ENCODE assay signal across 8 cellular contexts in the genomic region with DNA sequence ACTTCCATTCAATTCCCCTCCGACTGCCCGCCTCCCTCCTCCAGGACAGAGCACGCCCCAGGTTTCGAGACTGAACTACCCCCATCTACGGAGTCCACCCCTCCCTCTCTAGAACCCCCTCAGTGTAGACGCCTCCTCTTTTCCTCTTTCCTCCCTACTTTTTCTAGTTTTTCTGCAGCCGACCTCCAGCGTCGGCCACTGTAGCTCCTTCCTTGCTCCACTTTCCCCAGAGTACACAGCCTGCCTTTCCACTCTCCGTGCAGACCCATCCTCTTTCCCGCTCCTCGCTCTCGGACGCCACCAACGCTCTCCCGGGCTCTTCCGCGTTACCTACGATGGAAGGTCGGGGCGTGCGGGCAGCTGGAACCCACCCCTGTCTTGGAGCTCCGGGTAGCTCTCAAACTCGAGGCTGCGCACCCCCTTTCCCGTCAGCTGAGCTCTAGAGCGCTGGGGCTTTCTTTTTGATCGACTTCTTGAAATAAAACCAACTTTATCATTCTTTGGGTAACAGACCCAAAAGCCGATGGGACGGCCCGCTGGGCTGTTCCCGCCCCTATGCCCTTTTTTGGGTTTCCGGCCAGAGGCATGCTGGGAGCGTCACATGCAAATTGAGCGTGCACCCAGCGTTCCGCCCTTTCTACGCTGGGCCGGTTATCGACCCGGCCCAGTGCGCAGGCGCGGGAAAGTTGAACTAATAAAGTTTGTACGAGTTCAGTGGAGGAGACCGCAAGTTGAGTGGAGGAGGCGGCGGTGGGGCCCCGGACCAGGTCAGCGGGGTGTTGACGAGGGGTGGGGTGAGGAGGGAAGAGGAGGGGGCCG. TPM values are rescaled to one million over a fixed set of nuclear protein-coding genes. Genes with fewer than 3 reads are reported as not detected.
DNase-seq lines count a peak whose midpoint lies in the region; ATAC-seq lines count a peak whose summit lies in the region.

A gene with protein sequence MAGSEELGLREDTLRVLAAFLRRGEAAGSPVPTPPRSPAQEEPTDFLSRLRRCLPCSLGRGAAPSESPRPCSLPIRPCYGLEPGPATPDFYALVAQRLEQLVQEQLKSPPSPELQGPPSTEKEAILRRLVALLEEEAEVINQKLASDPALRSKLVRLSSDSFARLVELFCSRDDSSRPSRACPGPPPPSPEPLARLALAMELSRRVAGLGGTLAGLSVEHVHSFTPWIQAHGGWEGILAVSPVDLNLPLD (plus strand): TSS at position 633 of the 819 bp plus-strand sequence. CDS start 760 bp downstream, outside the sequence.
A gene with protein sequence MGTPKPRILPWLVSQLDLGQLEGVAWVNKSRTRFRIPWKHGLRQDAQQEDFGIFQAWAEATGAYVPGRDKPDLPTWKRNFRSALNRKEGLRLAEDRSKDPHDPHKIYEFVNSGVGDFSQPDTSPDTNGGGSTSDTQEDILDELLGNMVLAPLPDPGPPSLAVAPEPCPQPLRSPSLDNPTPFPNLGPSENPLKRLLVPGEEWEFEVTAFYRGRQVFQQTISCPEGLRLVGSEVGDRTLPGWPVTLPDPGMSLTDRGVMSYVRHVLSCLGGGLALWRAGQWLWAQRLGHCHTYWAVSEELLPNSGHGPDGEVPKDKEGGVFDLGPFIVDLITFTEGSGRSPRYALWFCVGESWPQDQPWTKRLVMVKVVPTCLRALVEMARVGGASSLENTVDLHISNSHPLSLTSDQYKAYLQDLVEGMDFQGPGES (minus strand): TSS at position 557 of the 819 bp plus-strand sequence. CDS start 1,019 bp downstream, outside the sequence.

- ATAC-seq in GM19328 (IDR thresholded peaks at IDR 0.05; ENCODE audit: unreplicated experiment) (peak; percentile 71), HG03469 (IDR thresholded peaks at IDR 0.05; ENCODE audit: unreplicated experiment) (peak; percentile 61), left lobe of liver (peak; percentile 83)

- H3K4me3 ChIP-seq in BLaER1 treated with 17β-estradiol and CSF1 and Interleukin-3, amounts not matched to agents 10 nM and 100 nM, result peak within 1 kb of the TSS; percentile 78 to 99 (median 86)

- peaks cover 14 to 68% (median 35%) of the 10 kb centered on the region in 11 experiments; a peak in 20 of 22 replicates for H4K20me1 ChIP-seq in BLaER1 treated with 17β-estradiol and CSF1 and Interleukin-3, amounts not matched to agents 10 nM and 100 nM

- H3K27me3 ChIP-seq in BLaER1 treated with 17β-estradiol and CSF1 and Interleukin-3, amounts not matched to agents 10 nM and 100 nM, result no peaks in the 10 kb centered on the region

- H3K9ac ChIP-seq in BLaER1 treated with 17β-estradiol and CSF1 and Interleukin-3, amounts not matched to agents 10 nM and 100 nM, result peak within 1 kb of the TSS; percentile 81 to 90 (median 87)

- DNase-seq in NCI-H774 (lab: John Stamatoyannopoulos, UW), result peak; percentile 92
- peak; percentile 98 to 99 for DNase-seq in activated CD4-positive, alpha-beta T cell treated with anti-CD3 and anti-CD28 coated beads, Interleukin-2, amount 50 U/mL, for 24 hours (ENCODE audit: low read depth in 1 of 2, low spot score in 1 of 2)
- peak; percentile 96 for DNase-seq in dedifferentiated amniotic fluid mesenchymal stem cell (ENCODE audit: extremely low spot score)
- DNase-seq in left lobe of liver (ENCODE audit: low spot score), result peak; percentile 99
- DNase-seq in stimulated activated CD4-positive, alpha-beta T cell treated with anti-CD3 and anti-CD28 coated beads, Interleukin-2, amount 100 ng/mL, for 24 hours, result peak; percentile 100

- peaks cover 30 to 63% (median 57%) of the 10 kb centered on the region in 11 experiments for H3K36me3 ChIP-seq in BLaER1 treated with 17β-estradiol and CSF1 and Interleukin-3, amounts not matched to agents 10 nM and 100 nM

- H3K4me2 ChIP-seq in BLaER1 treated with 17β-estradiol and CSF1 and Interleukin-3, amounts not matched to agents 10 nM and 100 nM, result peak within 1 kb of the TSS; percentile 90 to 99 (median 98)

- peaks cover 27 to 54% (median 31%) of the 10 kb centered on the region in 10 experiments for H3K4me1 ChIP-seq in BLaER1 treated with 17β-estradiol and CSF1 and Interleukin-3, amounts not matched to agents 10 nM and 100 nM

- H3K9me3 ChIP-seq in BLaER1 treated with 17β-estradiol and CSF1 and Interleukin-3, amounts not matched to agents 10 nM and 100 nM (replicated peaks in 1 of 11), result no peaks in the 10 kb centered on the region

- peak within 1 kb of the TSS; percentile 68 to 83 (median 76) for H3K27ac ChIP-seq in BLaER1 treated with 17β-estradiol and CSF1 and Interleukin-3, amounts not matched to agents 10 nM and 100 nM

RNA-seq across cellular contexts. Expression of the first gene that starts in this region (rescaled TPM):
- total RNA-seq in left lobe of liver, result 13.7 TPM

RNA-seq across cellular contexts. Expression of the second gene that starts in this region (rescaled TPM):
- total RNA-seq in left lobe of liver, result 50.1 TPM

Comparison
In these comparisons a context has a peak if more than half of its experiments do, and no peak if none do; other contexts are left out.
1. Peak in every context shown above with its lines: DNase-seq, ATAC-seq, H3K4me3 ChIP-seq and H3K27ac ChIP-seq.